ENCODE assay signal across 1 cellular context in the genomic region with DNA sequence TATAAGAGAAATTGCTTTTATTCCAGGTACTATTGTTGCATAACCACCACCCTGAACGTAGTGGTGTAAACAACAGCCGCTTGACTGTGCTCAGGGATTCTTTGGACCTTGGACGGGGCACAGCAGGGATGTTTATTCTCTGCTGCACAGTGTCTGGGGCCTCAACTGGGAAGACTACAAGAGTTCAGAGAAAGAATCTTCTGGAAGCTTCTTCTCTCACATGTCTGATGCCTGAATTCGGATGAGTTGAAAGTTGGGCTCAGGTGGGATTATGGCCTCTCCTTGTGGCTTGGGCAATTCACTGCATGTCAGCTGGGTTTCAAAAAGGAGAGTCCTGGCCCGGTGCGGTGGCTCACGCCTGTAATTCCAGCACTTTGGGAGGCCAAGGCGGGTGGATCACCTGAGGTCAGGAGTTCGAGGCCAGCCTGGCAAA.
TF ChIP-seq lines count a peak whose summit lies in the region.

No MANE protein-coding gene starts in this region.

TF ChIP-seq in HepG2, 621 proteins besides CTCF, POLR2A, EP300 and RAD21 (continued from another document and continues in another):
- TF ChIP-seq, protein P1, sequence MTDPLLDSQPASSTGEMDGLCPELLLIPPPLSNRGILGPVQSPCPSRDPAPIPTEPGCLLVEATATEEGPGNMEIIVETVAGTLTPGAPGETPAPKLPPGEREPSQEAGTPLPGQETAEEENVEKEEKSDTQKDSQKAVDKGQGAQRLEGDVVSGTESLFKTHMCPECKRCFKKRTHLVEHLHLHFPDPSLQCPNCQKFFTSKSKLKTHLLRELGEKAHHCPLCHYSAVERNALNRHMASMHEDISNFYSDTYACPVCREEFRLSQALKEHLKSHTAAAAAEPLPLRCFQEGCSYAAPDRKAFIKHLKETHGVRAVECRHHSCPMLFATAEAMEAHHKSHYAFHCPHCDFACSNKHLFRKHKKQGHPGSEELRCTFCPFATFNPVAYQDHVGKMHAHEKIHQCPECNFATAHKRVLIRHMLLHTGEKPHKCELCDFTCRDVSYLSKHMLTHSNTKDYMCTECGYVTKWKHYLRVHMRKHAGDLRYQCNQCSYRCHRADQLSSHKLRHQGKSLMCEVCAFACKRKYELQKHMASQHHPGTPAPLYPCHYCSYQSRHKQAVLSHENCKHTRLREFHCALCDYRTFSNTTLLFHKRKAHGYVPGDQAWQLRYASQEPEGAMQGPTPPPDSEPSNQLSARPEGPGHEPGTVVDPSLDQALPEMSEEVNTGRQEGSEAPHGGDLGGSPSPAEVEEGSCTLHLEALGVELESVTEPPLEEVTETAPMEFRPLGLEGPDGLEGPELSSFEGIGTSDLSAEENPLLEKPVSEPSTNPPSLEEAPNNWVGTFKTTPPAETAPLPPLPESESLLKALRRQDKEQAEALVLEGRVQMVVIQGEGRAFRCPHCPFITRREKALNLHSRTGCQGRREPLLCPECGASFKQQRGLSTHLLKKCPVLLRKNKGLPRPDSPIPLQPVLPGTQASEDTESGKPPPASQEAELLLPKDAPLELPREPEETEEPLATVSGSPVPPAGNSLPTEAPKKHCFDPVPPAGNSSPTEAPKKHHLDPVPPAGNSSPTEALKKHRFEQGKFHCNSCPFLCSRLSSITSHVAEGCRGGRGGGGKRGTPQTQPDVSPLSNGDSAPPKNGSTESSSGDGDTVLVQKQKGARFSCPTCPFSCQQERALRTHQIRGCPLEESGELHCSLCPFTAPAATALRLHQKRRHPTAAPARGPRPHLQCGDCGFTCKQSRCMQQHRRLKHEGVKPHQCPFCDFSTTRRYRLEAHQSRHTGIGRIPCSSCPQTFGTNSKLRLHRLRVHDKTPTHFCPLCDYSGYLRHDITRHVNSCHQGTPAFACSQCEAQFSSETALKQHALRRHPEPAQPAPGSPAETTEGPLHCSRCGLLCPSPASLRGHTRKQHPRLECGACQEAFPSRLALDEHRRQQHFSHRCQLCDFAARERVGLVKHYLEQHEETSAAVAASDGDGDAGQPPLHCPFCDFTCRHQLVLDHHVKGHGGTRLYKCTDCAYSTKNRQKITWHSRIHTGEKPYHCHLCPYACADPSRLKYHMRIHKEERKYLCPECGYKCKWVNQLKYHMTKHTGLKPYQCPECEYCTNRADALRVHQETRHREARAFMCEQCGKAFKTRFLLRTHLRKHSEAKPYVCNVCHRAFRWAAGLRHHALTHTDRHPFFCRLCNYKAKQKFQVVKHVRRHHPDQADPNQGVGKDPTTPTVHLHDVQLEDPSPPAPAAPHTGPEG (CRISPR knock-in tag; IDR thresholded peaks at IDR 0.05): no peak
- no peak for TF ChIP-seq ZSCAN22 (CRISPR knock-in tag; IDR thresholded peaks at IDR 0.05)
- no peak for TF ChIP-seq ZNF224 (CRISPR knock-in tag; IDR thresholded peaks at IDR 0.05)
- no peak for TF ChIP-seq KAT7 (CRISPR knock-in tag; IDR thresholded peaks at IDR 0.05; ENCODE audit: borderline replicate concordance)
- no peak for TF ChIP-seq ZNF839 (CRISPR knock-in tag; IDR thresholded peaks at IDR 0.05; ENCODE audit: borderline replicate concordance)
- peak; percentile 20 for TF ChIP-seq TEAD3 (CRISPR knock-in tag; optimal IDR thresholded peaks at IDR 0.05; ENCODE audit: borderline replicate concordance)
- TF ChIP-seq IKZF4 (CRISPR knock-in tag; IDR thresholded peaks at IDR 0.05; ENCODE audit: borderline replicate concordance, low read depth, not compliant biosample characterization): no peak
- no peak for TF ChIP-seq ZNF329 (CRISPR knock-in tag; IDR thresholded peaks at IDR 0.05; ENCODE audit: low read depth)
- 0 out of 2 replicates have a peak, but pooled peaks have one; percentile 22 for TF ChIP-seq ZNF441 (CRISPR knock-in tag; IDR thresholded peaks at IDR 0.05; ENCODE audit: borderline replicate concordance)
- TF ChIP-seq TEAD2 (CRISPR knock-in tag; IDR thresholded peaks at IDR 0.05): no peak
- no peak for TF ChIP-seq KLF16 (CRISPR knock-in tag; IDR thresholded peaks at IDR 0.05)
- TF ChIP-seq ZSCAN25 (CRISPR knock-in tag; IDR thresholded peaks at IDR 0.05): no peak
- TF ChIP-seq ZBTB7A (CRISPR knock-in tag; IDR thresholded peaks at IDR 0.05): no peak
- TF ChIP-seq SALL1 (CRISPR knock-in tag; IDR thresholded peaks at IDR 0.05): peak; percentile 61
- peak; percentile 64 for TF ChIP-seq MED1 (CRISPR knock-in tag; IDR thresholded peaks at IDR 0.05)
- TF ChIP-seq FOXA3 (CRISPR knock-in tag; IDR thresholded peaks at IDR 0.05): peak; percentile 90
- no peak for TF ChIP-seq MAZ (IDR thresholded peaks at IDR 0.05; ENCODE audit: borderline replicate concordance, low read depth, low read length)
- no peak for TF ChIP-seq MAZ (CRISPR knock-in tag; IDR thresholded peaks at IDR 0.05; ENCODE audit: low read depth)
- TF ChIP-seq, protein P2, sequence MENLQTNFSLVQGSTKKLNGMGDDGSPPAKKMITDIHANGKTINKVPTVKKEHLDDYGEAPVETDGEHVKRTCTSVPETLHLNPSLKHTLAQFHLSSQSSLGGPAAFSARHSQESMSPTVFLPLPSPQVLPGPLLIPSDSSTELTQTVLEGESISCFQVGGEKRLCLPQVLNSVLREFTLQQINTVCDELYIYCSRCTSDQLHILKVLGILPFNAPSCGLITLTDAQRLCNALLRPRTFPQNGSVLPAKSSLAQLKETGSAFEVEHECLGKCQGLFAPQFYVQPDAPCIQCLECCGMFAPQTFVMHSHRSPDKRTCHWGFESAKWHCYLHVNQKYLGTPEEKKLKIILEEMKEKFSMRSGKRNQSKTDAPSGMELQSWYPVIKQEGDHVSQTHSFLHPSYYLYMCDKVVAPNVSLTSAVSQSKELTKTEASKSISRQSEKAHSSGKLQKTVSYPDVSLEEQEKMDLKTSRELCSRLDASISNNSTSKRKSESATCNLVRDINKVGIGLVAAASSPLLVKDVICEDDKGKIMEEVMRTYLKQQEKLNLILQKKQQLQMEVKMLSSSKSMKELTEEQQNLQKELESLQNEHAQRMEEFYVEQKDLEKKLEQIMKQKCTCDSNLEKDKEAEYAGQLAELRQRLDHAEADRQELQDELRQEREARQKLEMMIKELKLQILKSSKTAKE (CRISPR knock-in tag; IDR thresholded peaks at IDR 0.05; ENCODE audit: borderline replicate concordance): no peak
- no peak for TF ChIP-seq ZNF101 (CRISPR knock-in tag; IDR thresholded peaks at IDR 0.05; ENCODE audit: borderline replicate concordance, low read depth)
- no peak for TF ChIP-seq GFI1 (CRISPR knock-in tag; IDR thresholded peaks at IDR 0.05; ENCODE audit: borderline replicate concordance)
- no peak for TF ChIP-seq PAF1 (CRISPR knock-in tag; IDR thresholded peaks at IDR 0.05)
- TF ChIP-seq, protein P3, sequence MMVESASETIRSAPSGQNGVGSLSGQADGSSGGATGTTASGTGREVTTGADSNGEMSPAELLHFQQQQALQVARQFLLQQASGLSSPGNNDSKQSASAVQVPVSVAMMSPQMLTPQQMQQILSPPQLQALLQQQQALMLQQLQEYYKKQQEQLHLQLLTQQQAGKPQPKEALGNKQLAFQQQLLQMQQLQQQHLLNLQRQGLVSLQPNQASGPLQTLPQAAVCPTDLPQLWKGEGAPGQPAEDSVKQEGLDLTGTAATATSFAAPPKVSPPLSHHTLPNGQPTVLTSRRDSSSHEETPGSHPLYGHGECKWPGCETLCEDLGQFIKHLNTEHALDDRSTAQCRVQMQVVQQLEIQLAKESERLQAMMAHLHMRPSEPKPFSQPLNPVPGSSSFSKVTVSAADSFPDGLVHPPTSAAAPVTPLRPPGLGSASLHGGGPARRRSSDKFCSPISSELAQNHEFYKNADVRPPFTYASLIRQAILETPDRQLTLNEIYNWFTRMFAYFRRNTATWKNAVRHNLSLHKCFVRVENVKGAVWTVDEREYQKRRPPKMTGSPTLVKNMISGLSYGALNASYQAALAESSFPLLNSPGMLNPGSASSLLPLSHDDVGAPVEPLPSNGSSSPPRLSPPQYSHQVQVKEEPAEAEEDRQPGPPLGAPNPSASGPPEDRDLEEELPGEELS (CRISPR knock-in tag; IDR thresholded peaks at IDR 0.05): peak; percentile 83
- no peak for TF ChIP-seq ZNF674 (CRISPR knock-in tag; IDR thresholded peaks at IDR 0.05; ENCODE audit: low read depth)
- no peak for TF ChIP-seq MATR3 (CRISPR knock-in tag; IDR thresholded peaks at IDR 0.05)
- TF ChIP-seq SUZ12 (IDR thresholded peaks at IDR 0.05; ENCODE audit: low read depth, low read length): no peak
- no peak for TF ChIP-seq AKAP8 (CRISPR knock-in tag; IDR thresholded peaks at IDR 0.05)
- TF ChIP-seq, protein P4, sequence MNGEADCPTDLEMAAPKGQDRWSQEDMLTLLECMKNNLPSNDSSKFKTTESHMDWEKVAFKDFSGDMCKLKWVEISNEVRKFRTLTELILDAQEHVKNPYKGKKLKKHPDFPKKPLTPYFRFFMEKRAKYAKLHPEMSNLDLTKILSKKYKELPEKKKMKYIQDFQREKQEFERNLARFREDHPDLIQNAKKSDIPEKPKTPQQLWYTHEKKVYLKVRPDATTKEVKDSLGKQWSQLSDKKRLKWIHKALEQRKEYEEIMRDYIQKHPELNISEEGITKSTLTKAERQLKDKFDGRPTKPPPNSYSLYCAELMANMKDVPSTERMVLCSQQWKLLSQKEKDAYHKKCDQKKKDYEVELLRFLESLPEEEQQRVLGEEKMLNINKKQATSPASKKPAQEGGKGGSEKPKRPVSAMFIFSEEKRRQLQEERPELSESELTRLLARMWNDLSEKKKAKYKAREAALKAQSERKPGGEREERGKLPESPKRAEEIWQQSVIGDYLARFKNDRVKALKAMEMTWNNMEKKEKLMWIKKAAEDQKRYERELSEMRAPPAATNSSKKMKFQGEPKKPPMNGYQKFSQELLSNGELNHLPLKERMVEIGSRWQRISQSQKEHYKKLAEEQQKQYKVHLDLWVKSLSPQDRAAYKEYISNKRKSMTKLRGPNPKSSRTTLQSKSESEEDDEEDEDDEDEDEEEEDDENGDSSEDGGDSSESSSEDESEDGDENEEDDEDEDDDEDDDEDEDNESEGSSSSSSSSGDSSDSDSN (CRISPR knock-in tag; IDR thresholded peaks at IDR 0.05): no peak
- TF ChIP-seq ZNF460 (CRISPR knock-in tag; IDR thresholded peaks at IDR 0.05; ENCODE audit: borderline replicate concordance): peak; percentile 58
- no peak for TF ChIP-seq FOXC1 (CRISPR knock-in tag; IDR thresholded peaks at IDR 0.05; ENCODE audit: borderline replicate concordance)
- TF ChIP-seq ZNF543 (CRISPR knock-in tag; IDR thresholded peaks at IDR 0.05): no peak
- no peak for TF ChIP-seq ETV6 (CRISPR knock-in tag; conservative IDR thresholded peaks at IDR 0.05)
- no peak for TF ChIP-seq SMAD9 (CRISPR knock-in tag; IDR thresholded peaks at IDR 0.05)
- no peak for TF ChIP-seq HNRNPLL (IDR thresholded peaks at IDR 0.05; ENCODE audit: low read depth, low read length, poor library complexity, severe bottlenecking)
- no peak for TF ChIP-seq ZNF672 (CRISPR knock-in tag; IDR thresholded peaks at IDR 0.05)
- no peak for TF ChIP-seq ZNF496 (CRISPR knock-in tag; IDR thresholded peaks at IDR 0.05; ENCODE audit: insufficient replicate concordance)
- 0 out of 2 replicates have a peak, but pooled peaks have one; percentile 26 for TF ChIP-seq NAIF1 (CRISPR knock-in tag; IDR thresholded peaks at IDR 0.05; ENCODE audit: borderline replicate concordance)
- TF ChIP-seq MIER3 (CRISPR knock-in tag; IDR thresholded peaks at IDR 0.05; ENCODE audit: borderline replicate concordance): no peak
- TF ChIP-seq, protein P5, sequence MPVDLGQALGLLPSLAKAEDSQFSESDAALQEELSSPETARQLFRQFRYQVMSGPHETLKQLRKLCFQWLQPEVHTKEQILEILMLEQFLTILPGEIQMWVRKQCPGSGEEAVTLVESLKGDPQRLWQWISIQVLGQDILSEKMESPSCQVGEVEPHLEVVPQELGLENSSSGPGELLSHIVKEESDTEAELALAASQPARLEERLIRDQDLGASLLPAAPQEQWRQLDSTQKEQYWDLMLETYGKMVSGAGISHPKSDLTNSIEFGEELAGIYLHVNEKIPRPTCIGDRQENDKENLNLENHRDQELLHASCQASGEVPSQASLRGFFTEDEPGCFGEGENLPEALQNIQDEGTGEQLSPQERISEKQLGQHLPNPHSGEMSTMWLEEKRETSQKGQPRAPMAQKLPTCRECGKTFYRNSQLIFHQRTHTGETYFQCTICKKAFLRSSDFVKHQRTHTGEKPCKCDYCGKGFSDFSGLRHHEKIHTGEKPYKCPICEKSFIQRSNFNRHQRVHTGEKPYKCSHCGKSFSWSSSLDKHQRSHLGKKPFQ (CRISPR knock-in tag; IDR thresholded peaks at IDR 0.05; ENCODE audit: insufficient replicate concordance): no peak
- no peak for TF ChIP-seq ERF (CRISPR knock-in tag; IDR thresholded peaks at IDR 0.05)
- TF ChIP-seq, protein P6, sequence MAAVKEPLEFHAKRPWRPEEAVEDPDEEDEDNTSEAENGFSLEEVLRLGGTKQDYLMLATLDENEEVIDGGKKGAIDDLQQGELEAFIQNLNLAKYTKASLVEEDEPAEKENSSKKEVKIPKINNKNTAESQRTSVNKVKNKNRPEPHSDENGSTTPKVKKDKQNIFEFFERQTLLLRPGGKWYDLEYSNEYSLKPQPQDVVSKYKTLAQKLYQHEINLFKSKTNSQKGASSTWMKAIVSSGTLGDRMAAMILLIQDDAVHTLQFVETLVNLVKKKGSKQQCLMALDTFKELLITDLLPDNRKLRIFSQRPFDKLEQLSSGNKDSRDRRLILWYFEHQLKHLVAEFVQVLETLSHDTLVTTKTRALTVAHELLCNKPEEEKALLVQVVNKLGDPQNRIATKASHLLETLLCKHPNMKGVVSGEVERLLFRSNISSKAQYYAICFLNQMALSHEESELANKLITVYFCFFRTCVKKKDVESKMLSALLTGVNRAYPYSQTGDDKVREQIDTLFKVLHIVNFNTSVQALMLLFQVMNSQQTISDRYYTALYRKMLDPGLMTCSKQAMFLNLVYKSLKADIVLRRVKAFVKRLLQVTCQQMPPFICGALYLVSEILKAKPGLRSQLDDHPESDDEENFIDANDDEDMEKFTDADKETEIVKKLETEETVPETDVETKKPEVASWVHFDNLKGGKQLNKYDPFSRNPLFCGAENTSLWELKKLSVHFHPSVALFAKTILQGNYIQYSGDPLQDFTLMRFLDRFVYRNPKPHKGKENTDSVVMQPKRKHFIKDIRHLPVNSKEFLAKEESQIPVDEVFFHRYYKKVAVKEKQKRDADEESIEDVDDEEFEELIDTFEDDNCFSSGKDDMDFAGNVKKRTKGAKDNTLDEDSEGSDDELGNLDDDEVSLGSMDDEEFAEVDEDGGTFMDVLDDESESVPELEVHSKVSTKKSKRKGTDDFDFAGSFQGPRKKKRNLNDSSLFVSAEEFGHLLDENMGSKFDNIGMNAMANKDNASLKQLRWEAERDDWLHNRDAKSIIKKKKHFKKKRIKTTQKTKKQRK (IDR thresholded peaks at IDR 0.05; ENCODE audit: low read length): no peak
- TF ChIP-seq NCOR1 (IDR thresholded peaks at IDR 0.05; ENCODE audit: borderline replicate concordance, low read length): no peak
- no peak for TF ChIP-seq JUNB (CRISPR knock-in tag; IDR thresholded peaks at IDR 0.05; ENCODE audit: borderline replicate concordance)
- peak; percentile 36; the same call in 1 of the 2 replicates for TF ChIP-seq FOXJ3 (CRISPR knock-in tag; IDR thresholded peaks at IDR 0.05; ENCODE audit: borderline replicate concordance)
